Comparison of ENCODE assay signal across 1 cellular context in the genomic region with DNA sequence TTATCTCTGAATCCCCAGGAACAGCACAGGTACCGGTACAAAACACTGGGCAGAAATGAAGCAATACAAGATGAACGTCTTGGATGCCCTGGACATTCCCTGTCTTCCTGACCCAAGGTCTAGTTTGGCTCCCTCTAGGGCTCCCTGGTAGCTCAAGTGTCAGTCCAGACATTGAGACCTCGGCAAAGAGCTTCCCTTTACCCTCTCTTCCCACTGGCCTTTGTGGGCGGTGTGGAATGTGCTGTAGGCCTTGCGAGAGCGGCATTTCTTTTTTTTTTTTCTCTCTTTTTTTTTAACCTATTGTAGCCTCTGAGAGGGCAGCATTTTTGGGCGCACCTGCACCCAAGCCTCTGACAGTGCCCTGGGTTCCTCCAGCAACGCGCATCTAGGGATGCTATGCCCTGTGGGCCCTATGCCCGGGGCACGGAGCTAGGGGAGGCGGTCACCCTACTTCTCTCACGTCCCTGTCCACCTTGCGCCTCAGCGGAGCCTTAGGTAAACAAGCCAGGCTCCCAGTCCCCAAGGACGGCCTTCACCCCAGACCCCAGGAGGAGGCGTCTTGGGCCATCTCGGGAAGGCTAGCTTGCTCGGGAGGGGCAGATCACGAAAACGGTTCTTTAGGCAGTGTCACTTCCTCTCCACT.
TF ChIP-seq lines count a peak whose summit lies in the region.

No MANE protein-coding gene starts in this region.

TF ChIP-seq in GM23338, 12 proteins besides CTCF, POLR2A, EP300 and RAD21 (continued from another document):
- TF ChIP-seq, protein P1, sequence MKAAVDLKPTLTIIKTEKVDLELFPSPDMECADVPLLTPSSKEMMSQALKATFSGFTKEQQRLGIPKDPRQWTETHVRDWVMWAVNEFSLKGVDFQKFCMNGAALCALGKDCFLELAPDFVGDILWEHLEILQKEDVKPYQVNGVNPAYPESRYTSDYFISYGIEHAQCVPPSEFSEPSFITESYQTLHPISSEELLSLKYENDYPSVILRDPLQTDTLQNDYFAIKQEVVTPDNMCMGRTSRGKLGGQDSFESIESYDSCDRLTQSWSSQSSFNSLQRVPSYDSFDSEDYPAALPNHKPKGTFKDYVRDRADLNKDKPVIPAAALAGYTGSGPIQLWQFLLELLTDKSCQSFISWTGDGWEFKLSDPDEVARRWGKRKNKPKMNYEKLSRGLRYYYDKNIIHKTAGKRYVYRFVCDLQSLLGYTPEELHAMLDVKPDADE (IDR thresholded peaks at IDR 0.05) = no peak
- TF ChIP-seq CREB1 (CRISPR knock-in tag; IDR thresholded peaks at IDR 0.05; ENCODE audit: low read depth) = no peak
- TF ChIP-seq, protein P2, sequence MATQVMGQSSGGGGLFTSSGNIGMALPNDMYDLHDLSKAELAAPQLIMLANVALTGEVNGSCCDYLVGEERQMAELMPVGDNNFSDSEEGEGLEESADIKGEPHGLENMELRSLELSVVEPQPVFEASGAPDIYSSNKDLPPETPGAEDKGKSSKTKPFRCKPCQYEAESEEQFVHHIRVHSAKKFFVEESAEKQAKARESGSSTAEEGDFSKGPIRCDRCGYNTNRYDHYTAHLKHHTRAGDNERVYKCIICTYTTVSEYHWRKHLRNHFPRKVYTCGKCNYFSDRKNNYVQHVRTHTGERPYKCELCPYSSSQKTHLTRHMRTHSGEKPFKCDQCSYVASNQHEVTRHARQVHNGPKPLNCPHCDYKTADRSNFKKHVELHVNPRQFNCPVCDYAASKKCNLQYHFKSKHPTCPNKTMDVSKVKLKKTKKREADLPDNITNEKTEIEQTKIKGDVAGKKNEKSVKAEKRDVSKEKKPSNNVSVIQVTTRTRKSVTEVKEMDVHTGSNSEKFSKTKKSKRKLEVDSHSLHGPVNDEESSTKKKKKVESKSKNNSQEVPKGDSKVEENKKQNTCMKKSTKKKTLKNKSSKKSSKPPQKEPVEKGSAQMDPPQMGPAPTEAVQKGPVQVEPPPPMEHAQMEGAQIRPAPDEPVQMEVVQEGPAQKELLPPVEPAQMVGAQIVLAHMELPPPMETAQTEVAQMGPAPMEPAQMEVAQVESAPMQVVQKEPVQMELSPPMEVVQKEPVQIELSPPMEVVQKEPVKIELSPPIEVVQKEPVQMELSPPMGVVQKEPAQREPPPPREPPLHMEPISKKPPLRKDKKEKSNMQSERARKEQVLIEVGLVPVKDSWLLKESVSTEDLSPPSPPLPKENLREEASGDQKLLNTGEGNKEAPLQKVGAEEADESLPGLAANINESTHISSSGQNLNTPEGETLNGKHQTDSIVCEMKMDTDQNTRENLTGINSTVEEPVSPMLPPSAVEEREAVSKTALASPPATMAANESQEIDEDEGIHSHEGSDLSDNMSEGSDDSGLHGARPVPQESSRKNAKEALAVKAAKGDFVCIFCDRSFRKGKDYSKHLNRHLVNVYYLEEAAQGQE (IDR thresholded peaks at IDR 0.05; ENCODE audit: unreplicated experiment) = no peak
- TF ChIP-seq EZH2 (IDR thresholded peaks at IDR 0.05; ENCODE audit: low read depth, unreplicated experiment) = no peak
- no peak for TF ChIP-seq EZH2phosphoT487 (IDR thresholded peaks at IDR 0.05; ENCODE audit: unreplicated experiment)
- no peak for TF ChIP-seq STAT1 (IDR thresholded peaks at IDR 0.05; ENCODE audit: unreplicated experiment)
- TF ChIP-seq ZNF331 (CRISPR knock-in tag; IDR thresholded peaks at IDR 0.05; ENCODE audit: low read depth) = no peak
